ENCODE assay signal across 3 cellular contexts in the genomic region with DNA sequence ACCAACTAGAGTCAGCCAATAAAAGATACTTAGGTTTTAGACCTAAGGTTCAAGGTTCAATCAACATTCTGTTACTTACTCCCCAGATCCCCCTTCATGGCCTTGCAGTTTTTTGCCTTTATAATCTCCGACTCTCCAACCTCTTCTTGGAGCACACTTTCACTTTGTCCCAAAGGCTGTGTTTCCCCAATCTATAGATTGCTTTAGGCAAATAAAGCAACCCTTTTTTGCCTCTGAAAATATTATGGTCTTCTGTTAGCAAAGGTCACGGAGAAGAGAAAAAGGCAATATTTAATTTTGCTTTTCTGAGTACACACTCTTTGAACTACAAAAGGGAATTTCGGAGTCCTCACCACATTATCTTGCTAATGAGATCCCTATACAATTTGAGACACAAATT.
TF ChIP-seq lines count a peak whose summit lies in the region.

No MANE protein-coding gene starts in this region.

TF ChIP-seq in HepG2, 621 proteins besides CTCF, POLR2A, EP300 and RAD21 (continued from another document and continues in another):
- TF ChIP-seq, protein P1, sequence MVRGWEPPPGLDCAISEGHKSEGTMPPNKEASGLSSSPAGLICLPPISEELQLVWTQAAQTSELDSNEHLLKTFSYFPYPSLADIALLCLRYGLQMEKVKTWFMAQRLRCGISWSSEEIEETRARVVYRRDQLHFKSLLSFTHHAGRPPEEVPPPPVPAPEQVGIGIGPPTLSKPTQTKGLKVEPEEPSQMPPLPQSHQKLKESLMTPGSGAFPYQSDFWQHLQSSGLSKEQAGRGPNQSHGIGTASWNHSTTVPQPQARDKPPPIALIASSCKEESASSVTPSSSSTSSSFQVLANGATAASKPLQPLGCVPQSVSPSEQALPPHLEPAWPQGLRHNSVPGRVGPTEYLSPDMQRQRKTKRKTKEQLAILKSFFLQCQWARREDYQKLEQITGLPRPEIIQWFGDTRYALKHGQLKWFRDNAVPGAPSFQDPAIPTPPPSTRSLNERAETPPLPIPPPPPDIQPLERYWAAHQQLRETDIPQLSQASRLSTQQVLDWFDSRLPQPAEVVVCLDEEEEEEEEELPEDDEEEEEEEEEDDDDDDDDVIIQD (CRISPR knock-in tag; IDR thresholded peaks at IDR 0.05; ENCODE audit: low read depth): no peak
- TF ChIP-seq ZNF550 (CRISPR knock-in tag; IDR thresholded peaks at IDR 0.05; ENCODE audit: borderline replicate concordance) (no peak), U2AF2 (IDR thresholded peaks at IDR 0.05; ENCODE audit: low read depth, low read length) (no peak), TCF7 (IDR thresholded peaks at IDR 0.05; ENCODE audit: low read depth) (peak; percentile 65), ZNF879 (CRISPR knock-in tag; IDR thresholded peaks at IDR 0.05) (no peak)
- TF ChIP-seq, protein P2, sequence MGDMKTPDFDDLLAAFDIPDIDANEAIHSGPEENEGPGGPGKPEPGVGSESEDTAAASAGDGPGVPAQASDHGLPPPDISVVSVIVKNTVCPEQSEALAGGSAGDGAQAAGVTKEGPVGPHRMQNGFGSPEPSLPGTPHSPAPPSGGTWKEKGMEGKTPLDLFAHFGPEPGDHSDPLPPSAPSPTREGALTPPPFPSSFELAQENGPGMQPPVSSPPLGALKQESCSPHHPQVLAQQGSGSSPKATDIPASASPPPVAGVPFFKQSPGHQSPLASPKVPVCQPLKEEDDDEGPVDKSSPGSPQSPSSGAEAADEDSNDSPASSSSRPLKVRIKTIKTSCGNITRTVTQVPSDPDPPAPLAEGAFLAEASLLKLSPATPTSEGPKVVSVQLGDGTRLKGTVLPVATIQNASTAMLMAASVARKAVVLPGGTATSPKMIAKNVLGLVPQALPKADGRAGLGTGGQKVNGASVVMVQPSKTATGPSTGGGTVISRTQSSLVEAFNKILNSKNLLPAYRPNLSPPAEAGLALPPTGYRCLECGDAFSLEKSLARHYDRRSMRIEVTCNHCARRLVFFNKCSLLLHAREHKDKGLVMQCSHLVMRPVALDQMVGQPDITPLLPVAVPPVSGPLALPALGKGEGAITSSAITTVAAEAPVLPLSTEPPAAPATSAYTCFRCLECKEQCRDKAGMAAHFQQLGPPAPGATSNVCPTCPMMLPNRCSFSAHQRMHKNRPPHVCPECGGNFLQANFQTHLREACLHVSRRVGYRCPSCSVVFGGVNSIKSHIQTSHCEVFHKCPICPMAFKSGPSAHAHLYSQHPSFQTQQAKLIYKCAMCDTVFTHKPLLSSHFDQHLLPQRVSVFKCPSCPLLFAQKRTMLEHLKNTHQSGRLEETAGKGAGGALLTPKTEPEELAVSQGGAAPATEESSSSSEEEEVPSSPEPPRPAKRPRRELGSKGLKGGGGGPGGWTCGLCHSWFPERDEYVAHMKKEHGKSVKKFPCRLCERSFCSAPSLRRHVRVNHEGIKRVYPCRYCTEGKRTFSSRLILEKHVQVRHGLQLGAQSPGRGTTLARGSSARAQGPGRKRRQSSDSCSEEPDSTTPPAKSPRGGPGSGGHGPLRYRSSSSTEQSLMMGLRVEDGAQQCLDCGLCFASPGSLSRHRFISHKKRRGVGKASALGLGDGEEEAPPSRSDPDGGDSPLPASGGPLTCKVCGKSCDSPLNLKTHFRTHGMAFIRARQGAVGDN (CRISPR knock-in tag; IDR thresholded peaks at IDR 0.05): no peak
- TF ChIP-seq, protein P3, sequence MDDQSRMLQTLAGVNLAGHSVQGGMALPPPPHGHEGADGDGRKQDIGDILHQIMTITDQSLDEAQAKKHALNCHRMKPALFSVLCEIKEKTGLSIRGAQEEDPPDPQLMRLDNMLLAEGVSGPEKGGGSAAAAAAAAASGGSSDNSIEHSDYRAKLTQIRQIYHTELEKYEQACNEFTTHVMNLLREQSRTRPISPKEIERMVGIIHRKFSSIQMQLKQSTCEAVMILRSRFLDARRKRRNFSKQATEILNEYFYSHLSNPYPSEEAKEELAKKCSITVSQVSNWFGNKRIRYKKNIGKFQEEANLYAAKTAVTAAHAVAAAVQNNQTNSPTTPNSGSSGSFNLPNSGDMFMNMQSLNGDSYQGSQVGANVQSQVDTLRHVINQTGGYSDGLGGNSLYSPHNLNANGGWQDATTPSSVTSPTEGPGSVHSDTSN (CRISPR knock-in tag; IDR thresholded peaks at IDR 0.05; ENCODE audit: borderline replicate concordance): no peak

TF ChIP-seq in GM23338, 12 proteins besides CTCF, POLR2A, EP300 and RAD21 (continued from another document):
- TF ChIP-seq, protein P4, sequence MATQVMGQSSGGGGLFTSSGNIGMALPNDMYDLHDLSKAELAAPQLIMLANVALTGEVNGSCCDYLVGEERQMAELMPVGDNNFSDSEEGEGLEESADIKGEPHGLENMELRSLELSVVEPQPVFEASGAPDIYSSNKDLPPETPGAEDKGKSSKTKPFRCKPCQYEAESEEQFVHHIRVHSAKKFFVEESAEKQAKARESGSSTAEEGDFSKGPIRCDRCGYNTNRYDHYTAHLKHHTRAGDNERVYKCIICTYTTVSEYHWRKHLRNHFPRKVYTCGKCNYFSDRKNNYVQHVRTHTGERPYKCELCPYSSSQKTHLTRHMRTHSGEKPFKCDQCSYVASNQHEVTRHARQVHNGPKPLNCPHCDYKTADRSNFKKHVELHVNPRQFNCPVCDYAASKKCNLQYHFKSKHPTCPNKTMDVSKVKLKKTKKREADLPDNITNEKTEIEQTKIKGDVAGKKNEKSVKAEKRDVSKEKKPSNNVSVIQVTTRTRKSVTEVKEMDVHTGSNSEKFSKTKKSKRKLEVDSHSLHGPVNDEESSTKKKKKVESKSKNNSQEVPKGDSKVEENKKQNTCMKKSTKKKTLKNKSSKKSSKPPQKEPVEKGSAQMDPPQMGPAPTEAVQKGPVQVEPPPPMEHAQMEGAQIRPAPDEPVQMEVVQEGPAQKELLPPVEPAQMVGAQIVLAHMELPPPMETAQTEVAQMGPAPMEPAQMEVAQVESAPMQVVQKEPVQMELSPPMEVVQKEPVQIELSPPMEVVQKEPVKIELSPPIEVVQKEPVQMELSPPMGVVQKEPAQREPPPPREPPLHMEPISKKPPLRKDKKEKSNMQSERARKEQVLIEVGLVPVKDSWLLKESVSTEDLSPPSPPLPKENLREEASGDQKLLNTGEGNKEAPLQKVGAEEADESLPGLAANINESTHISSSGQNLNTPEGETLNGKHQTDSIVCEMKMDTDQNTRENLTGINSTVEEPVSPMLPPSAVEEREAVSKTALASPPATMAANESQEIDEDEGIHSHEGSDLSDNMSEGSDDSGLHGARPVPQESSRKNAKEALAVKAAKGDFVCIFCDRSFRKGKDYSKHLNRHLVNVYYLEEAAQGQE (IDR thresholded peaks at IDR 0.05; ENCODE audit: unreplicated experiment): no peak

TF ChIP-seq in H1, 55 proteins besides CTCF, POLR2A, EP300 and RAD21 (continued from another document):
- TF ChIP-seq, protein P5, sequence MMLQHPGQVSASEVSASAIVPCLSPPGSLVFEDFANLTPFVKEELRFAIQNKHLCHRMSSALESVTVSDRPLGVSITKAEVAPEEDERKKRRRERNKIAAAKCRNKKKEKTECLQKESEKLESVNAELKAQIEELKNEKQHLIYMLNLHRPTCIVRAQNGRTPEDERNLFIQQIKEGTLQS (IDR thresholded peaks at IDR 0.05; ENCODE audit: insufficient read depth, low read depth, low read length): no peak
- TF ChIP-seq RXRA (IDR thresholded peaks at IDR 0.05; ENCODE audit: insufficient read depth, low read depth, low read length): no peak
- TF ChIP-seq RFX5 (IDR thresholded peaks at IDR 0.05; ENCODE audit: borderline replicate concordance, low read depth, low read length): no peak
- no peak for TF ChIP-seq POLR2AphosphoS5 (IDR thresholded peaks at IDR 0.05; ENCODE audit: low read depth, low read length)
- TF ChIP-seq BCL11A (IDR thresholded peaks at IDR 0.05; ENCODE audit: low read depth in 2 of 2, low read length in 2 of 2): no peak
- TF ChIP-seq ASH2L (IDR thresholded peaks at IDR 0.05; ENCODE audit: low read length): no peak
- no peak for TF ChIP-seq KDM5A (IDR thresholded peaks at IDR 0.05; ENCODE audit: low read length)
- no peak for TF ChIP-seq SIRT6 (IDR thresholded peaks at IDR 0.05; ENCODE audit: low read length)
- no peak for TF ChIP-seq FOSL1 (IDR thresholded peaks at IDR 0.05; ENCODE audit: insufficient read depth, low read depth, low read length)
- TF ChIP-seq YY1 (IDR thresholded peaks at IDR 0.05; ENCODE audit: low read depth, low read length): no peak
- no peak for TF ChIP-seq GABPA (IDR thresholded peaks at IDR 0.05; ENCODE audit: borderline replicate concordance, insufficient read depth, low read length)
- TF ChIP-seq, protein P6, sequence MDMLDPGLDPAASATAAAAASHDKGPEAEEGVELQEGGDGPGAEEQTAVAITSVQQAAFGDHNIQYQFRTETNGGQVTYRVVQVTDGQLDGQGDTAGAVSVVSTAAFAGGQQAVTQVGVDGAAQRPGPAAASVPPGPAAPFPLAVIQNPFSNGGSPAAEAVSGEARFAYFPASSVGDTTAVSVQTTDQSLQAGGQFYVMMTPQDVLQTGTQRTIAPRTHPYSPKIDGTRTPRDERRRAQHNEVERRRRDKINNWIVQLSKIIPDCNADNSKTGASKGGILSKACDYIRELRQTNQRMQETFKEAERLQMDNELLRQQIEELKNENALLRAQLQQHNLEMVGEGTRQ (IDR thresholded peaks at IDR 0.05; ENCODE audit: low read length): no peak
- TF ChIP-seq KDM1A (IDR thresholded peaks at IDR 0.05; ENCODE audit: borderline replicate concordance, low read length): no peak
- TF ChIP-seq SUZ12 (IDR thresholded peaks at IDR 0.05; ENCODE audit: low read length): no peak
- no peak for TF ChIP-seq PHF8 (conservative IDR thresholded peaks at IDR 0.05; ENCODE audit: low read depth, low read length)
